In genomic region chr7:139744768-139745250, GRCh38 we compare ENCODE assay signal across 21 cellular contexts. TPM values are rescaled to one million over a fixed set of nuclear protein-coding genes. Genes with fewer than 3 reads are reported as not detected.
A peak's percentile ranks its signal among the peaks of the same experiment; 100 is the strongest.
DNase-seq lines count a peak whose midpoint lies in the region; ATAC-seq and TF ChIP-seq lines count a peak whose summit lies in the region.
"Had no signal": no experiment of that assay in that cellular context is flagged by ENCODE, and none has a peak within 500 bp of the region (broad histone marks: within the 10 kb centered on the region; RNA-seq: fewer than 3 reads in every experiment).

No MANE protein-coding gene starts in this region.

- H3K9me3 ChIP-seq in T-helper 17 cell (ENCODE audit: control insufficient read depth, low read length, poor library complexity, severe bottlenecking) (no peaks in the 10 kb centered on the region), right cardiac atrium (ENCODE audit: control insufficient read depth, low read length) (no peaks in the 10 kb centered on the region), osteoblast (ENCODE audit: low read depth, low read length) (no peaks in the 10 kb centered on the region)
- H3K9me3 ChIP-seq: breast epithelium, thoracic aorta had no signal

- no peak for DNase-seq in T-helper 17 cell
- DNase-seq in right cardiac atrium = peak; percentile 68 to 74 (median 71)
- no peak for DNase-seq in osteoblast (ENCODE audit: insufficient read length, low spot score, missing footprints)
- no peak for DNase-seq in NCI-H2227 (lab: John Stamatoyannopoulos, UW; ENCODE audit: unreplicated experiment)
- no peak for DNase-seq in stimulated activated CD4-positive, alpha-beta T cell treated with anti-CD3 and anti-CD28 coated beads, Interleukin-15, amount 100 ng/mL, for 24 hours
- no peak for DNase-seq in activated naive CD4-positive, alpha-beta T cell treated with anti-CD3 and anti-CD28 coated beads, Interleukin-2, amount 50 U/mL, for 16 hours
- DNase-seq in kidney glomerular epithelial cell (lab: John Stamatoyannopoulos, UW) = no peak
- DNase-seq: activated CD4-positive, alpha-beta T cell treated with anti-CD3 and anti-CD28 coated beads, Interleukin-2, amount 10 ng/mL, durations not matched to agents 24 days and 14 days; CD4-positive, alpha-beta memory T cell; dermis blood vessel endothelial cell; foreskin keratinocyte; GDM1; NCI-H146; NCI-H2171; retina had no signal

- H3K4me3 ChIP-seq in ACC112 (ENCODE audit: low read depth, low read length) (no peak overlapping the region), right cardiac atrium (ENCODE audit: low read length) (no peak overlapping the region), osteoblast (ENCODE audit: insufficient read depth, low read length) (no peak overlapping the region)
- H3K4me3 ChIP-seq: breast epithelium, GM23338, thoracic aorta had no signal

- H3K36me3 Mint-ChIP-seq in T-helper 17 cell (ENCODE audit: low read depth) = peaks cover 2% of the 10 kb centered on the region

- H3K4me2 ChIP-seq in osteoblast (ENCODE audit: insufficient read depth, low read length) = no peak overlapping the region
- H3K4me2 ChIP-seq: GM23338 had no signal

- peaks cover 86% of the 10 kb centered on the region for H3K4me1 ChIP-seq in ACC112 (ENCODE audit: control insufficient read depth, insufficient read depth, low read length, unreplicated experiment)
- H3K4me1 ChIP-seq in right cardiac atrium (ENCODE audit: control insufficient read depth, insufficient read depth, low read length) = peaks cover 66% of the 10 kb centered on the region
- H3K4me1 ChIP-seq in osteoblast (ENCODE audit: insufficient read depth, low read length) = peaks cover 62% of the 10 kb centered on the region

- peaks cover 37% of the 10 kb centered on the region for H4K20me1 ChIP-seq in osteoblast (ENCODE audit: insufficient read depth, low read length)

- TF ChIP-seq CTCF in osteoblast (IDR thresholded peaks at IDR 0.05; ENCODE audit: extremely low read depth, low read depth, low read length) = no peak

- peaks cover 100% of the 10 kb centered on the region for H3K79me2 ChIP-seq in ACC112 (ENCODE audit: control insufficient read depth, insufficient read depth, low read length, unreplicated experiment)
- peaks cover 100% of the 10 kb centered on the region for H3K79me2 ChIP-seq in osteoblast (ENCODE audit: insufficient read depth, low read length)

- H3K27me3 Mint-ChIP-seq in T-helper 17 cell = no peaks in the 10 kb centered on the region
- H3K27me3 Mint-ChIP-seq: activated CD4-positive, alpha-beta T cell treated with anti-CD3 and anti-CD28 coated beads, Interleukin-2, amount 10 ng/mL, durations not matched to agents 24 days and 14 days; CD4-positive, alpha-beta memory T cell had no signal

- peak overlapping the region; percentile 45 for H3K4me3 Mint-ChIP-seq in T-helper 17 cell
- H3K4me3 Mint-ChIP-seq: activated CD4-positive, alpha-beta T cell treated with anti-CD3 and anti-CD28 coated beads, Interleukin-2, amount 10 ng/mL, durations not matched to agents 24 days and 14 days; CD4-positive, alpha-beta memory T cell; GM23338 had no signal

- H3K36me3 ChIP-seq in ACC112 (ENCODE audit: insufficient read depth, low read length) = peaks cover 10% of the 10 kb centered on the region; the same call in 1 of the 2 replicates
- H3K36me3 ChIP-seq in osteoblast (ENCODE audit: insufficient read depth, low read length) = no peaks in the 10 kb centered on the region
- H3K36me3 ChIP-seq: breast epithelium, thoracic aorta had no signal

- H3K27ac Mint-ChIP-seq in T-helper 17 cell = peak overlapping the region; percentile 59
- H3K27ac Mint-ChIP-seq: activated CD4-positive, alpha-beta T cell treated with anti-CD3 and anti-CD28 coated beads, Interleukin-2, amount 10 ng/mL, durations not matched to agents 24 days and 14 days had no signal

- 47% methylated on average over 12 of the region's 12 CpGs for WGBS in right cardiac atrium

- H3K27me3 ChIP-seq in ACC112 (ENCODE audit: insufficient read depth, low read length) (no peaks in the 10 kb centered on the region), right cardiac atrium (ENCODE audit: control insufficient read depth, insufficient read depth) (no peaks in the 10 kb centered on the region), osteoblast (ENCODE audit: insufficient read depth, low read length) (no peaks in the 10 kb centered on the region)
- H3K27me3 ChIP-seq: breast epithelium, foreskin keratinocyte had no signal

- H3K27ac ChIP-seq in ACC112 (ENCODE audit: low read depth, low read length) (peak overlapping the region; percentile 100), right cardiac atrium (ENCODE audit: low read length) (peak overlapping the region; percentile 93), osteoblast (ENCODE audit: low read depth, low read length) (peak overlapping the region; percentile 68)
- H3K27ac ChIP-seq: breast epithelium, epithelial cell of prostate, foreskin keratinocyte, HL-60 had no signal

- peaks cover 36% of the 10 kb centered on the region for H3K4me1 Mint-ChIP-seq in T-helper 17 cell

- intact Hi-C loops in right cardiac atrium (cut with DNase I) = no loop called here

- ATAC-seq in T-helper 17 cell (no peak), right cardiac atrium (peak; percentile 10 to 47)
- ATAC-seq: foreskin keratinocyte had no signal

- H2AFZ ChIP-seq in ACC112 (ENCODE audit: low read length, unreplicated experiment) = no peak overlapping the region
- H2AFZ ChIP-seq in osteoblast (ENCODE audit: low read length) = no peak overlapping the region
- H2AFZ ChIP-seq: GM23338 had no signal

RNA-seq across cellular contexts. Expression of gene HIPK2, which starts 33.0 kb away (rescaled TPM):
- total RNA-seq in T-helper 17 cell (10 to 100 TPM; 36.9 to 42.9 TPM), right cardiac atrium (100 to 1,000 TPM in 2 of 4 donors, 10 to 100 TPM in 2; 92.6 to 131 (median 113) TPM), osteoblast (12.7 and 13.3 TPM in 2 replicates)
- 72.1 TPM for polyA plus RNA-seq in right cardiac atrium

Comparison
In these comparisons a context has a peak if more than half of its experiments do, and no peak if none do; other contexts are left out.
1. DNase-seq: peak in right cardiac atrium (3 of 3); none in T-helper 17 cell (0 of 3), osteoblast (single experiment), NCI-H2227 (single experiment), stimulated activated CD4-positive, alpha-beta T cell treated with anti-CD3 and anti-CD28 coated beads, Interleukin-15, amount 100 ng/mL, for 24 hours (single experiment), activated naive CD4-positive, alpha-beta T cell treated with anti-CD3 and anti-CD28 coated beads, Interleukin-2, amount 50 U/mL, for 16 hours (single experiment) and kidney glomerular epithelial cell (single experiment).
2. Peak in every context shown above with its lines, with median percentiles within 50 percentile points of each other: H3K27ac ChIP-seq.